Comparison of ENCODE assay signal across 1 cellular context in the genomic region with DNA sequence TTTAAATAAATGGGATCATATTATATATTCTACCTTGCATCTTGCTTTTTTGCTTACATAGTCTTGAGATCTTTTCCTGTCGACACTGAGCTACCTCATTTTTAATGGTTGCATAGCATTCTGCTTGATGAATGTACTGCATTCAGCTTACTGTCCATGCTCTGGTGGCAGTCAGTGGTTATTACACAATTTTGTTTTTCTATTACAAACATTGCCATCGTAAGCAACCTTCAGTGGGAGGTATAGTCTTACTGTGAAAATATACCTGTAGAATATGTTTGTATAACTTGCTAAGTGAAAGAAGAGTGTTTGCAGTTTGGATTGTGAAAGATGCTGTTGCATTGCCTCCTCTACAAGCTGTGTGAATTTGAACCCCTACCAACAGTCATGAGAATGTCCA.
TF ChIP-seq lines count a peak whose summit lies in the region.

No MANE protein-coding gene starts in this region.

TF ChIP-seq in HepG2, 621 proteins besides CTCF, POLR2A, EP300 and RAD21 (continued from another document):
- TF ChIP-seq ATF7 (IDR thresholded peaks at IDR 0.05) (no peak), ATF7 (CRISPR knock-in tag; IDR thresholded peaks at IDR 0.05) (no peak), CEBPB (IDR thresholded peaks at IDR 0.05; ENCODE audit: borderline replicate concordance, low read depth, low read length) (peak; percentile 90), FOXO1 (CRISPR knock-in tag; IDR thresholded peaks at IDR 0.05) (no peak), EED (CRISPR knock-in tag; IDR thresholded peaks at IDR 0.05) (no peak), ZNF766 (CRISPR knock-in tag; IDR thresholded peaks at IDR 0.05; ENCODE audit: borderline replicate concordance) (no peak), DNMT1 (CRISPR knock-in tag; IDR thresholded peaks at IDR 0.05) (no peak), CEBPG (CRISPR knock-in tag; IDR thresholded peaks at IDR 0.05) (peak; percentile 34; the same call in 1 of the 2 replicates), HNF4G (IDR thresholded peaks at IDR 0.05; ENCODE audit: borderline replicate concordance, low read depth, low read length) (no peak), HNF4G (CRISPR knock-in tag; IDR thresholded peaks at IDR 0.05; ENCODE audit: borderline replicate concordance, low read depth) (no peak), AGO2 (optimal IDR thresholded peaks at IDR 0.05; ENCODE audit: low read depth, low read length) (peak; percentile 18), ZNF101 (CRISPR knock-in tag; IDR thresholded peaks at IDR 0.05; ENCODE audit: borderline replicate concordance, low read depth) (no peak), ZNF367 (CRISPR knock-in tag; IDR thresholded peaks at IDR 0.05; ENCODE audit: borderline replicate concordance) (no peak), THAP11 (CRISPR knock-in tag; IDR thresholded peaks at IDR 0.05) (no peak), ZNF598 (CRISPR knock-in tag; IDR thresholded peaks at IDR 0.05; ENCODE audit: borderline replicate concordance) (no peak)
- TF ChIP-seq, protein P1, sequence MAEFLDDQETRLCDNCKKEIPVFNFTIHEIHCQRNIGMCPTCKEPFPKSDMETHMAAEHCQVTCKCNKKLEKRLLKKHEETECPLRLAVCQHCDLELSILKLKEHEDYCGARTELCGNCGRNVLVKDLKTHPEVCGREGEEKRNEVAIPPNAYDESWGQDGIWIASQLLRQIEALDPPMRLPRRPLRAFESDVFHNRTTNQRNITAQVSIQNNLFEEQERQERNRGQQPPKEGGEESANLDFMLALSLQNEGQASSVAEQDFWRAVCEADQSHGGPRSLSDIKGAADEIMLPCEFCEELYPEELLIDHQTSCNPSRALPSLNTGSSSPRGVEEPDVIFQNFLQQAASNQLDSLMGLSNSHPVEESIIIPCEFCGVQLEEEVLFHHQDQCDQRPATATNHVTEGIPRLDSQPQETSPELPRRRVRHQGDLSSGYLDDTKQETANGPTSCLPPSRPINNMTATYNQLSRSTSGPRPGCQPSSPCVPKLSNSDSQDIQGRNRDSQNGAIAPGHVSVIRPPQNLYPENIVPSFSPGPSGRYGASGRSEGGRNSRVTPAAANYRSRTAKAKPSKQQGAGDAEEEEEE (CRISPR knock-in tag; IDR thresholded peaks at IDR 0.05; ENCODE audit: borderline replicate concordance), result no peak
- TF ChIP-seq, protein P2, sequence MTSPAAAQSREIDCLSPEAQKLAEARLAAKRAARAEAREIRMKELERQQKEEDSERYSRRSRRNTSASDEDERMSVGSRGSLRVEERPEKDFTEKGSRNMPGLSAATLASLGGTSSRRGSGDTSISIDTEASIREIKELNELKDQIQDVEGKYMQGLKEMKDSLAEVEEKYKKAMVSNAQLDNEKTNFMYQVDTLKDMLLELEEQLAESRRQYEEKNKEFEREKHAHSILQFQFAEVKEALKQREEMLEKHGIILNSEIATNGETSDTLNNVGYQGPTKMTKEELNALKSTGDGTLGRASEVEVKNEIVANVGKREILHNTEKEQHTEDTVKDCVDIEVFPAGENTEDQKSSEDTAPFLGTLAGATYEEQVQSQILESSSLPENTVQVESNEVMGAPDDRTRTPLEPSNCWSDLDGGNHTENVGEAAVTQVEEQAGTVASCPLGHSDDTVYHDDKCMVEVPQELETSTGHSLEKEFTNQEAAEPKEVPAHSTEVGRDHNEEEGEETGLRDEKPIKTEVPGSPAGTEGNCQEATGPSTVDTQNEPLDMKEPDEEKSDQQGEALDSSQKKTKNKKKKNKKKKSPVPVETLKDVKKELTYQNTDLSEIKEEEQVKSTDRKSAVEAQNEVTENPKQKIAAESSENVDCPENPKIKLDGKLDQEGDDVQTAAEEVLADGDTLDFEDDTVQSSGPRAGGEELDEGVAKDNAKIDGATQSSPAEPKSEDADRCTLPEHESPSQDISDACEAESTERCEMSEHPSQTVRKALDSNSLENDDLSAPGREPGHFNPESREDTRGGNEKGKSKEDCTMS (CRISPR knock-in tag; conservative IDR thresholded peaks at IDR 0.05), result no peak
- TF ChIP-seq, protein P3, sequence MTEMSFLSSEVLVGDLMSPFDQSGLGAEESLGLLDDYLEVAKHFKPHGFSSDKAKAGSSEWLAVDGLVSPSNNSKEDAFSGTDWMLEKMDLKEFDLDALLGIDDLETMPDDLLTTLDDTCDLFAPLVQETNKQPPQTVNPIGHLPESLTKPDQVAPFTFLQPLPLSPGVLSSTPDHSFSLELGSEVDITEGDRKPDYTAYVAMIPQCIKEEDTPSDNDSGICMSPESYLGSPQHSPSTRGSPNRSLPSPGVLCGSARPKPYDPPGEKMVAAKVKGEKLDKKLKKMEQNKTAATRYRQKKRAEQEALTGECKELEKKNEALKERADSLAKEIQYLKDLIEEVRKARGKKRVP (CRISPR knock-in tag; IDR thresholded peaks at IDR 0.05), result peak in 1 of 2 experiments; percentile 55; a peak in 2 of 4 replicates
- TF ChIP-seq, protein P4, sequence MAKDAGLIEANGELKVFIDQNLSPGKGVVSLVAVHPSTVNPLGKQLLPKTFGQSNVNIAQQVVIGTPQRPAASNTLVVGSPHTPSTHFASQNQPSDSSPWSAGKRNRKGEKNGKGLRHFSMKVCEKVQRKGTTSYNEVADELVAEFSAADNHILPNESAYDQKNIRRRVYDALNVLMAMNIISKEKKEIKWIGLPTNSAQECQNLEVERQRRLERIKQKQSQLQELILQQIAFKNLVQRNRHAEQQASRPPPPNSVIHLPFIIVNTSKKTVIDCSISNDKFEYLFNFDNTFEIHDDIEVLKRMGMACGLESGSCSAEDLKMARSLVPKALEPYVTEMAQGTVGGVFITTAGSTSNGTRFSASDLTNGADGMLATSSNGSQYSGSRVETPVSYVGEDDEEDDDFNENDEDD (CRISPR knock-in tag; IDR thresholded peaks at IDR 0.05; ENCODE audit: borderline replicate concordance), result no peak
